In genomic region chr1:30908446-30908885, GRCh38 we compare ENCODE assay signal across 8 cellular contexts. TPM values are rescaled to one million over a fixed set of nuclear protein-coding genes. Genes with fewer than 3 reads are reported as not detected.
DNase-seq lines count a peak whose midpoint lies in the region; ATAC-seq lines count a peak whose summit lies in the region.

SDC3 (minus strand) TSS chr1:30908758; CDS start chr1:30908586, 172 bp downstream.

- peak within 1 kb of the TSS; percentile 20 for H3K4ac ChIP-seq in trophoblast cell (ENCODE audit: low read depth, low read length)

- DNase-seq in A172 (ENCODE audit: low spot score) (no peak), GM23248 (peak; percentile 78), Right ventricle myocardium superior (peak; percentile 54), trophoblast cell (peak in 1 of 2 donors; percentile 67), UCSD-AML1 (lab: John Stamatoyannopoulos, UW; ENCODE audit: unreplicated experiment) (no peak), NCI-H187 treated with DMSO at 0.1 percent for 48 hours (lab: John Stamatoyannopoulos, UW) (no peak), iPS-NIHi7 (ENCODE audit: extremely low spot score) (no peak)
- peak; percentile 23 to 34 for DNase-seq in activated T-cell treated with anti-CD3 and anti-CD28 coated beads, Interleukin-2, amount 50 U/mL, for 72 hours

- peak within 1 kb of the TSS; percentile 80 for H3K18ac ChIP-seq in trophoblast cell (ENCODE audit: low read length)

- H3K4me2 ChIP-seq in GM23248 (ENCODE audit: unreplicated experiment) (peak within 1 kb of the TSS; percentile 62), trophoblast cell (ENCODE audit: low read length) (peak within 1 kb of the TSS; percentile 84)

- H4K8ac ChIP-seq in trophoblast cell (ENCODE audit: low read depth, low read length) = peak within 1 kb of the TSS; percentile 90

- peak within 1 kb of the TSS; percentile 81 for H3K4me3 ChIP-seq in GM23248
- peak within 1 kb of the TSS; percentile 72 for H3K4me3 ChIP-seq in trophoblast cell (ENCODE audit: low read depth, low read length)

- no peaks in the 10 kb centered on the region for H3K27me3 ChIP-seq in GM23248 (replicated peaks; ENCODE audit: insufficient read depth)
- no peaks in the 10 kb centered on the region for H3K27me3 ChIP-seq in trophoblast cell (ENCODE audit: insufficient read depth, low read length)

- no peaks in the 10 kb centered on the region for H4K20me1 ChIP-seq in GM23248 (ENCODE audit: insufficient read depth)

- in situ Hi-C loops in GM23248 (cut with MboI) = no loop called here

- H3K36me3 ChIP-seq in GM23248 (ENCODE audit: low read depth) (no peaks in the 10 kb centered on the region), trophoblast cell (ENCODE audit: control insufficient read depth in 1 of 2, insufficient read depth in 2 of 2, low read length in 2 of 2) (no peaks in the 10 kb centered on the region)

- H2BK5ac ChIP-seq in trophoblast cell (ENCODE audit: low read depth, low read length, poor library complexity) = peak within 1 kb of the TSS; percentile 59

- H3K4me1 ChIP-seq in GM23248 (ENCODE audit: insufficient read depth) = no peaks in the 10 kb centered on the region
- peaks cover 28 to 37% of the 10 kb centered on the region in 2 experiments for H3K4me1 ChIP-seq in trophoblast cell (ENCODE audit: control insufficient read depth in 1 of 2, insufficient read depth in 2 of 2, low read length in 2 of 2)

- 0 to 1% methylated on average over 1 to 36 of the region's 86 CpGs for WGBS in GM23248 (ENCODE audit: low coverage in 1 of 2, low lambda C conversion rate in 2 of 2, missing lambda C conversion rate in 2 of 2), 2 experiments
- WGBS in trophoblast cell (ENCODE audit: extremely low coverage, insufficient coverage, insufficient read length) = no CpG with 5 or more reads among the region's 86 CpGs

- intact Hi-C loops in Right ventricle myocardium superior (cut with DNase I) = loop anchor here (10.0 kb wide), 1 partner anchor 54 kb away; no protein-coding TSS in a partner anchor

- H3K23ac ChIP-seq in trophoblast cell (ENCODE audit: low read length) = no peak within 1 kb of the TSS

- peak within 1 kb of the TSS; percentile 26 for H3K27ac Mint-ChIP-seq in activated T-cell treated with anti-CD3 and anti-CD28 coated beads, Interleukin-2, amount 50 U/mL, for 72 hours

- H3F3A ChIP-seq in GM23248 (ENCODE audit: insufficient read depth) = peaks cover 14% of the 10 kb centered on the region

- H2AFZ ChIP-seq in GM23248 = peak within 1 kb of the TSS; percentile 85
- H2AFZ ChIP-seq in trophoblast cell (ENCODE audit: insufficient read depth, low read length, poor library complexity) = peak within 1 kb of the TSS; percentile 73

- H3K36me3 Mint-ChIP-seq in activated T-cell treated with anti-CD3 and anti-CD28 coated beads, Interleukin-2, amount 50 U/mL, for 72 hours (ENCODE audit: insufficient read depth in 2 of 2) = peaks cover 0 to 3% of the 10 kb centered on the region in 2 donors

- H3K9me2 ChIP-seq in GM23248 (ENCODE audit: insufficient read depth) = no peaks in the 10 kb centered on the region

- H3K9me3 ChIP-seq in GM23248 (ENCODE audit: low read depth) (no peaks in the 10 kb centered on the region), trophoblast cell (ENCODE audit: insufficient read depth, low read depth, low read length) (no peaks in the 10 kb centered on the region)

- peak; percentile 74 for ATAC-seq in activated T-cell treated with anti-CD3 and anti-CD28 coated beads, Interleukin-2, amount 50 U/mL, for 72 hours (replicated peaks in 1 of 2)
- peak; percentile 58 for ATAC-seq in Right ventricle myocardium superior (ENCODE audit: poor library complexity)

- H4K12ac ChIP-seq in trophoblast cell (ENCODE audit: low read depth, low read length) = peak within 1 kb of the TSS; percentile 82

- peaks cover 5% of the 10 kb centered on the region for H3K4me1 Mint-ChIP-seq in activated T-cell treated with anti-CD3 and anti-CD28 coated beads, Interleukin-2, amount 50 U/mL, for 72 hours (ENCODE audit: low read depth)

- H3K79me2 ChIP-seq in GM23248 (ENCODE audit: insufficient read depth) = 0 out of 2 replicates have a peak, but pooled peaks cover 5% of the 10 kb centered on the region
- peaks cover 11% of the 10 kb centered on the region for H3K79me2 ChIP-seq in trophoblast cell (ENCODE audit: control insufficient read depth, insufficient read depth, low read length, poor library complexity)

- H3K9me3 Mint-ChIP-seq in activated T-cell treated with anti-CD3 and anti-CD28 coated beads, Interleukin-2, amount 50 U/mL, for 72 hours = no peaks in the 10 kb centered on the region

- peak within 1 kb of the TSS; percentile 93 for H4K91ac ChIP-seq in trophoblast cell (ENCODE audit: low read depth, low read length)

- peaks cover 52% of the 10 kb centered on the region for H3K27me3 Mint-ChIP-seq in activated T-cell treated with anti-CD3 and anti-CD28 coated beads, Interleukin-2, amount 50 U/mL, for 72 hours (ENCODE audit: low read depth)

- H2AK5ac ChIP-seq in trophoblast cell (ENCODE audit: low read length) = peak within 1 kb of the TSS; percentile 71

- H3K27ac ChIP-seq in GM23248 (no peak within 1 kb of the TSS), trophoblast cell (ENCODE audit: low read depth, low read length) (no peak within 1 kb of the TSS)

- peak within 1 kb of the TSS; percentile 87 for H2BK120ac ChIP-seq in trophoblast cell (ENCODE audit: insufficient read depth, low read length, poor library complexity)

- peak within 1 kb of the TSS; percentile 83 for H3K14ac ChIP-seq in trophoblast cell (ENCODE audit: low read length)

- H3K9ac ChIP-seq in GM23248 (peak within 1 kb of the TSS; percentile 78), trophoblast cell (ENCODE audit: low read length) (peak within 1 kb of the TSS; percentile 34)

- H3K4me3 Mint-ChIP-seq in activated T-cell treated with anti-CD3 and anti-CD28 coated beads, Interleukin-2, amount 50 U/mL, for 72 hours = peak within 1 kb of the TSS; percentile 88 to 91

- peaks cover 23% of the 10 kb centered on the region for H3K79me1 ChIP-seq in trophoblast cell (ENCODE audit: low read length)

- peak within 1 kb of the TSS; percentile 53 for H2BK12ac ChIP-seq in trophoblast cell (ENCODE audit: low read length)

RNA-seq across cellular contexts. Expression of gene SDC3, which starts in this region (rescaled TPM):
- total RNA-seq in A172 (2014; rRNA removed; shearing (Covaris generic)) = 10.2 and 18.4 TPM in 2 replicates
- 39.7 and 40.7 TPM in 2 replicates for total RNA-seq in GM23248 (2014; rRNA removed; shearing (Covaris generic))
- polyA plus RNA-seq in GM23248 (2016; fragmentation: Nextera tagmentation; extraction: Ambion mirVana) = 6.6 and 6.9 TPM in 2 replicates
- total RNA-seq in activated T-cell treated with anti-CD3 and anti-CD28 coated beads, Interleukin-2, amount 50 U/mL, for 72 hours = under 1 TPM; 0.12 to 0.25 TPM
- total RNA-seq in Right ventricle myocardium superior = 19.9 TPM
- polyA plus RNA-seq in trophoblast cell (2013) = 64.9 and 65.2 TPM in 2 replicates

Comparison
In these comparisons a context has a peak if more than half of its experiments do, and no peak if none do; other contexts are left out.
1. Peak in DNase-seq and ATAC-seq in activated T-cell treated with anti-CD3 and anti-CD28 coated beads, Interleukin-2, amount 50 U/mL, for 72 hours; RNA of the gene not detected or under 1 TPM.
2. DNase-seq: peak in GM23248 (single experiment) and Right ventricle myocardium superior (single experiment); none in A172 (single experiment), UCSD-AML1 (single experiment), NCI-H187 treated with DMSO at 0.1 percent for 48 hours (single experiment) and iPS-NIHi7 (single experiment).